ENCODE assay signal across 24 cellular contexts in genomic region chr6:82268301-82268846, GRCh38. TPM values are rescaled to one million over a fixed set of nuclear protein-coding genes. Genes with fewer than 3 reads are reported as not detected.
DNase-seq lines count a peak whose midpoint lies in the region; ATAC-seq and TF ChIP-seq lines count a peak whose summit lies in the region.
"Had no signal": no experiment of that assay in that cellular context is flagged by ENCODE, and none has a peak within 500 bp of the region (broad histone marks: within the 10 kb centered on the region; RNA-seq: fewer than 3 reads in every experiment).

No MANE protein-coding gene starts in this region.

- H4K20me1 ChIP-seq in HCT116 (ENCODE audit: insufficient read depth), result no peaks in the 10 kb centered on the region
- H4K20me1 ChIP-seq in SK-N-SH (ENCODE audit: insufficient read depth), result no peaks in the 10 kb centered on the region
- H4K20me1 ChIP-seq: BLaER1 treated with 17β-estradiol and CSF1 and Interleukin-3, amounts not matched to agents 10 nM and 100 nM had no signal

- H3K4me2 ChIP-seq in HCT116 (ENCODE audit: low read length) (no peak overlapping the region), SK-N-SH (peak overlapping the region; percentile 54; the same call in 1 of the 2 replicates)
- H3K4me2 ChIP-seq: BLaER1 treated with 17β-estradiol and CSF1 and Interleukin-3, amounts not matched to agents 10 nM and 100 nM; GM23338 had no signal

- peak in 1 of 2 experiments; percentile 20; a peak in 1 of 4 replicates for TF ChIP-seq EP300 in SK-N-SH (IDR thresholded peaks at IDR 0.05; ENCODE audit: borderline replicate concordance in 1 of 2, low read depth in 1 of 2, low read length in 1 of 2)

- POLR2A ChIA-PET in HCT116 (lab: Charles Lee), result no interaction called here
- POLR2A ChIA-PET in SK-N-SH (lab: Yijun Ruan, JAX), result no interaction called here

- RAD21 ChIA-PET in HCT116 (lab: Charles Lee; ENCODE audit: low non-redundant PET in 1 of 2, low total read pairs in 2 of 2, uncharacterized antibody in 2 of 2, unreplicated experiment in 2 of 2), result no interaction called here

- H2AFZ ChIP-seq in HCT116 (ENCODE audit: low read depth, low read length, poor library complexity, severe bottlenecking) (no peak overlapping the region), SK-N-SH (ENCODE audit: low read depth) (no peak overlapping the region)
- H2AFZ ChIP-seq: GM23338 had no signal

- DNase-seq in NCI-H1105 treated with DMSO at 0.1 percent for 48 hours (lab: John Stamatoyannopoulos, UW) (peak; percentile 16), NCI-H1105 (lab: John Stamatoyannopoulos, UW) (no peak), HCT116 (ENCODE audit: low read depth, low spot score) (no peak), SK-N-SH (no peak), fibroblast of mammary gland (ENCODE audit: low read depth) (peak; percentile 32), G401 (ENCODE audit: low spot score) (no peak), cortex of kidney (lab: John Stamatoyannopoulos, UW) (no peak)
- no peak for DNase-seq in activated effector memory CD4-positive, alpha-beta T cell treated with anti-CD3 and anti-CD28 coated beads, Interleukin-2, amount 50 U/mL, for 16 hours
- DNase-seq: CD4-positive, alpha-beta memory T cell; DMS153; MG63; NCI-H1436; NCI-H187 treated with DMSO at 0.1 percent for 48 hours; NCI-H2107; NCI-H510A; NCI-H748 treated with DMSO at 0.1 percent for 48 hours; SW 1271 had no signal

- no peak for TF ChIP-seq POLR2A in HCT116 (IDR thresholded peaks at IDR 0.05; ENCODE audit: borderline replicate concordance, extremely low read depth, insufficient read depth, insufficient read length)

- no peak for TF ChIP-seq CTCF in HCT116 (IDR thresholded peaks at IDR 0.05 in 2 of 3, conservative IDR thresholded peaks at IDR 0.05 in 1 of 3; ENCODE audit: borderline replicate concordance in 1 of 3, insufficient read depth in 1 of 3, low read depth in 2 of 3, low read length in 2 of 3)
- TF ChIP-seq CTCF in SK-N-SH (IDR thresholded peaks at IDR 0.05), result no peak
- no peak for TF ChIP-seq CTCF in fibroblast of mammary gland (conservative IDR thresholded peaks at IDR 0.05; ENCODE audit: control insufficient read depth, insufficient read depth, low read depth, low read length)

- H3K9ac ChIP-seq in HCT116 (ENCODE audit: low read length) (no peak overlapping the region), SK-N-SH (no peak overlapping the region)
- H3K9ac ChIP-seq: BLaER1 treated with 17β-estradiol and CSF1 and Interleukin-3, amounts not matched to agents 10 nM and 100 nM had no signal

- H3K36me3 ChIP-seq in HCT116 (ENCODE audit: control insufficient read depth in 1 of 2, insufficient read depth in 2 of 2, low read length in 2 of 2) (no peaks in the 10 kb centered on the region), SK-N-SH (replicated peaks in 1 of 2; ENCODE audit: control insufficient read depth in 1 of 2, insufficient read depth in 2 of 2, low read length in 1 of 2) (no peaks in the 10 kb centered on the region)
- H3K36me3 ChIP-seq: BLaER1 treated with 17β-estradiol and CSF1 and Interleukin-3, amounts not matched to agents 10 nM and 100 nM; MG63; SJSA1 had no signal

- no peaks in the 10 kb centered on the region for H3K27me3 ChIP-seq in HCT116 (ENCODE audit: insufficient read depth, low read length)
- no peaks in the 10 kb centered on the region for H3K27me3 ChIP-seq in SK-N-SH (ENCODE audit: insufficient read depth)
- H3K27me3 ChIP-seq: BLaER1 treated with 17β-estradiol and CSF1 and Interleukin-3, amounts not matched to agents 10 nM and 100 nM; MG63; SJSA1 had no signal

- H3K9me3 ChIP-seq in HCT116 (ENCODE audit: control insufficient read depth in 1 of 2, insufficient read depth in 1 of 2, low read depth in 1 of 2, low read length in 2 of 2), result no peaks in the 10 kb centered on the region
- H3K9me3 ChIP-seq in SK-N-SH, result no peaks in the 10 kb centered on the region
- H3K9me3 ChIP-seq: BLaER1 treated with 17β-estradiol and CSF1 and Interleukin-3, amounts not matched to agents 10 nM and 100 nM; MG63; SJSA1 had no signal

- no peaks in the 10 kb centered on the region for H3K9me2 ChIP-seq in HCT116 (ENCODE audit: insufficient read depth)
- H3K9me2 ChIP-seq in SK-N-SH, result no peaks in the 10 kb centered on the region

- TF ChIP-seq RAD21 in HCT116 (IDR thresholded peaks at IDR 0.05; ENCODE audit: low read depth) (no peak), SK-N-SH (IDR thresholded peaks at IDR 0.05; ENCODE audit: low read length) (no peak)

- 2% methylated on average over 2 of the region's 2 CpGs for WGBS in SK-N-SH (ENCODE audit: low lambda C conversion rate)

- in situ Hi-C loops in G401 (cut with HindIII; ENCODE audit: low sequenced_read_pairs), result no loop called here

- peaks cover 10% of the 10 kb centered on the region for H3F3A ChIP-seq in SK-N-SH (replicated peaks; ENCODE audit: insufficient read depth)

- peak overlapping the region; percentile 51; the same call in 1 of the 2 replicates for H3K27ac ChIP-seq in HCT116 (ENCODE audit: low read depth, low read length)
- peak overlapping the region in 1 of 2 experiments; percentile 47; a peak in 2 of 4 replicates for H3K27ac ChIP-seq in SK-N-SH (ENCODE audit: low read depth in 2 of 2, low read length in 1 of 2)
- H3K27ac ChIP-seq: 22Rv1; BLaER1 treated with 17β-estradiol and CSF1 and Interleukin-3, amounts not matched to agents 10 nM and 100 nM; SJSA1 had no signal

- H3K4me1 ChIP-seq in HCT116 (ENCODE audit: control insufficient read depth in 1 of 2, insufficient read depth in 2 of 2, low read length in 2 of 2), result peaks cover 4 to 15% of the 10 kb centered on the region in 2 experiments; a peak in 3 of 4 replicates
- peaks cover 7 to 32% of the 10 kb centered on the region in 2 experiments; a peak in 3 of 4 replicates for H3K4me1 ChIP-seq in SK-N-SH (ENCODE audit: control insufficient read depth in 1 of 2, insufficient read depth in 2 of 2, low read depth in 1 of 2, low read length in 1 of 2)
- H3K4me1 ChIP-seq: BLaER1 treated with 17β-estradiol and CSF1 and Interleukin-3, amounts not matched to agents 10 nM and 100 nM; SJSA1 had no signal

- intact Hi-C loops in HCT116 (cut with micrococcal nuclease), result no loop called here

- CTCF ChIA-PET in HCT116 (lab: Charles Lee) (no interaction called here), SK-N-SH (lab: Yijun Ruan, JAX) (interaction anchor here (1.1 to 10.4 kb wide), 3 partner anchors 12 to 787 kb away, joined by 3 to 191 read pairs (median 3); no protein-coding TSS in a partner anchor)

- no TSS peak for BruUV-seq in HCT116 (replicated peaks; lab: Mats Ljungman, UMichigan)

- ATAC-seq in HCT116, result no peak
- ATAC-seq: GM23338, HepG2, K562, Right ventricle myocardium inferior had no signal

- H3K79me2 ChIP-seq in HCT116 (ENCODE audit: insufficient read depth, low read length) (no peaks in the 10 kb centered on the region), SK-N-SH (ENCODE audit: insufficient read depth) (no peaks in the 10 kb centered on the region)

- H3K4me3 ChIP-seq in HCT116 (replicated peaks in 1 of 2; ENCODE audit: low read depth in 1 of 2, low read length in 2 of 2) (no peak overlapping the region), SK-N-SH (ENCODE audit: low read depth in 2 of 2, low read length in 1 of 2) (no peak overlapping the region), fibroblast of mammary gland (ENCODE audit: control insufficient read depth, low read depth, low read length) (no peak overlapping the region)
- H3K4me3 ChIP-seq: BLaER1 treated with 17β-estradiol and CSF1 and Interleukin-3, amounts not matched to agents 10 nM and 100 nM; GM23338; K562; MG63; SJSA1 had no signal

TF ChIP-seq in HCT116, 20 proteins besides CTCF, POLR2A, EP300 and RAD21 (continues in another document):
- TF ChIP-seq EZH2 (IDR thresholded peaks at IDR 0.05), result no peak
- no peak for TF ChIP-seq ELF1 (IDR thresholded peaks at IDR 0.05; ENCODE audit: borderline replicate concordance, low read depth)
- TF ChIP-seq CBX3 (IDR thresholded peaks at IDR 0.05; ENCODE audit: low read depth), result no peak
- TF ChIP-seq CEBPB (IDR thresholded peaks at IDR 0.05; ENCODE audit: low read depth), result no peak
- no peak for TF ChIP-seq JUND (IDR thresholded peaks at IDR 0.05)
- no peak for TF ChIP-seq ZNF274 (IDR thresholded peaks at IDR 0.05; ENCODE audit: low read depth, low read length)
- no peak for TF ChIP-seq FOSL1 (IDR thresholded peaks at IDR 0.05; ENCODE audit: low read depth)
- no peak for TF ChIP-seq SRF (IDR thresholded peaks at IDR 0.05; ENCODE audit: low read depth)
- TF ChIP-seq POLR2AphosphoS5 (IDR thresholded peaks at IDR 0.05; ENCODE audit: low read depth, low read length), result no peak

TF ChIP-seq in SK-N-SH, 30 proteins besides CTCF, POLR2A, EP300 and RAD21 (continues in another document):
- TF ChIP-seq RFX5 (IDR thresholded peaks at IDR 0.05; ENCODE audit: low read length), result no peak
- TF ChIP-seq TEAD4 (IDR thresholded peaks at IDR 0.05; ENCODE audit: borderline replicate concordance, insufficient read depth), result 0 out of 2 replicates have a peak, but pooled peaks have one; percentile 34
- 0 out of 2 replicates have a peak, but pooled peaks have one; percentile 23 for TF ChIP-seq FOXM1 (IDR thresholded peaks at IDR 0.05; ENCODE audit: low read depth)
- no peak for TF ChIP-seq YY1 (IDR thresholded peaks at IDR 0.05; ENCODE audit: low read depth)
- TF ChIP-seq RCOR1 (IDR thresholded peaks at IDR 0.05; ENCODE audit: low read length), result no peak
- TF ChIP-seq CHD2 (IDR thresholded peaks at IDR 0.05; ENCODE audit: low read length, partially characterized antibody), result no peak
- TF ChIP-seq NRF1 (IDR thresholded peaks at IDR 0.05; ENCODE audit: low read depth, low read length), result no peak
- no peak for TF ChIP-seq RXRA (IDR thresholded peaks at IDR 0.05; ENCODE audit: borderline replicate concordance, low read depth)
- TF ChIP-seq JUND (IDR thresholded peaks at IDR 0.05), result peak; percentile 37; the same call in 1 of the 2 replicates
- TF ChIP-seq, protein P1, sequence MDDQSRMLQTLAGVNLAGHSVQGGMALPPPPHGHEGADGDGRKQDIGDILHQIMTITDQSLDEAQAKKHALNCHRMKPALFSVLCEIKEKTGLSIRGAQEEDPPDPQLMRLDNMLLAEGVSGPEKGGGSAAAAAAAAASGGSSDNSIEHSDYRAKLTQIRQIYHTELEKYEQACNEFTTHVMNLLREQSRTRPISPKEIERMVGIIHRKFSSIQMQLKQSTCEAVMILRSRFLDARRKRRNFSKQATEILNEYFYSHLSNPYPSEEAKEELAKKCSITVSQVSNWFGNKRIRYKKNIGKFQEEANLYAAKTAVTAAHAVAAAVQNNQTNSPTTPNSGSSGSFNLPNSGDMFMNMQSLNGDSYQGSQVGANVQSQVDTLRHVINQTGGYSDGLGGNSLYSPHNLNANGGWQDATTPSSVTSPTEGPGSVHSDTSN (IDR thresholded peaks at IDR 0.05), result peak; percentile 27; the same call in 1 of the 2 replicates
- TF ChIP-seq GABPA (IDR thresholded peaks at IDR 0.05; ENCODE audit: low read depth), result no peak
- TF ChIP-seq SMC3 (IDR thresholded peaks at IDR 0.05; ENCODE audit: low read depth, low read length), result no peak
- TF ChIP-seq TCF12 (IDR thresholded peaks at IDR 0.05), result peak; percentile 51; the same call in 1 of the 2 replicates

RNA-seq across cellular contexts. Expression of gene IBTK, which starts 20.8 kb away (rescaled TPM):
- 36.6 TPM for total RNA-seq in HCT116 (2021; ENCODE audit: unreplicated experiment)
- polyA plus RNA-seq in HCT116 (2012), result 13.4 and 13.7 TPM in 2 replicates
- 9.5 and 14.5 TPM in 2 replicates for polyA plus RNA-seq in SK-N-SH (2012; rRNA removed)
- 15.1 and 18.5 TPM in 2 replicates for polyA plus RNA-seq in SK-N-SH (2012; cell fraction: cytosol; rRNA removed)
- 6.3 and 16.9 TPM in 2 replicates for polyA plus RNA-seq in SK-N-SH (2012; cell fraction: nucleus; rRNA removed)
- 31.1 and 49.3 TPM in 2 replicates for total RNA-seq in G401 (2014; rRNA removed; shearing (Covaris generic))

Comparison
In these comparisons a context has a peak if more than half of its experiments do, and no peak if none do; other contexts are left out.
1. DNase-seq: peak in NCI-H1105 treated with DMSO at 0.1 percent for 48 hours (single experiment) and fibroblast of mammary gland (single experiment); none in NCI-H1105 (single experiment), HCT116 (single experiment), SK-N-SH (single experiment), activated effector memory CD4-positive, alpha-beta T cell treated with anti-CD3 and anti-CD28 coated beads, Interleukin-2, amount 50 U/mL, for 16 hours (single experiment), G401 (single experiment) and cortex of kidney (single experiment).